Comparison of ENCODE assay signal across 18 cellular contexts in the genomic region with DNA sequence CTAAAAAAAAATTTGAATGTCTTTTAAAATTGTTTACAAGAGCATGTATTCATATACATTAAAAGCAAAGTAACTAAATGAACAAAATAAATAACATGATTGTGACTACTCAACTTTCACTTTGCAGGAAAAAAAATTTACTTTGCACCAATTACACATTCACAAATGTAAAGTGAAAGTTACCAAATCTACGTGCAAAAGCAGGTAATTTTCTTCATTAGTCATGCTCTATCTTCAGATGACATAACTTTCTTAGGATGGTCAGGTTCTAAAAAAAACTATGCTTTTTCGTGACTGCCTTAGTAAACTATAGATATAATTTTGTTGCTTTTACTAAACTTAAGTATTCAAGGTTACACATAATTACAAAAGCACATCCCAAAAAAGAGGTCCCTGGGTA. TPM values are rescaled to one million over a fixed set of nuclear protein-coding genes. Genes with fewer than 3 reads are reported as not detected.
DNase-seq lines count a peak whose midpoint lies in the region; ATAC-seq, FAIRE-seq and TF ChIP-seq lines count a peak whose summit lies in the region.
"Had no signal": no experiment of that assay in that cellular context is flagged by ENCODE, and none has a peak within 500 bp of the region (broad histone marks: within the 10 kb centered on the region; RNA-seq: fewer than 3 reads in every experiment).

No MANE protein-coding gene starts in this region.

- no peak for FAIRE-seq in GM12878 (lab: Jason Lieb, UNC)
- FAIRE-seq in keratinocyte (lab: Jason Lieb, UNC) = no peak
- FAIRE-seq: GM18507, H54 had no signal

- RAD21 ChIA-PET in GM12878 (lab: Charles Lee; ENCODE audit: unreplicated experiment) = interaction anchor here (0.8 to 2.5 kb wide), 2 partner anchors 451 to 470 kb away, joined by 3 to 9 read pairs; no protein-coding TSS in a partner anchor

- H3K27ac ChIP-seq in ACC112 (ENCODE audit: low read depth, low read length) = no peak overlapping the region
- H3K27ac ChIP-seq in GM12878 (ENCODE audit: control insufficient read depth, insufficient read depth) = peak overlapping the region; percentile 4; the same call in 1 of the 2 replicates
- H3K27ac ChIP-seq in keratinocyte (ENCODE audit: control insufficient read depth, insufficient read depth, low read length) = no peak overlapping the region
- H3K27ac ChIP-seq: RWPE1 had no signal

- no peak for TF ChIP-seq POLR2A in GM12878 (IDR thresholded peaks at IDR 0.05; ENCODE audit: low read depth, low read length)

- SMC1A ChIA-PET in GM12878 (lab: Charles Lee; ENCODE audit: uncharacterized antibody, unreplicated experiment) = interaction anchor here (1.3 to 3.1 kb wide), 5 partner anchors 10 to 474 kb away, joined by 4 to 26 read pairs (median 13); no protein-coding TSS in a partner anchor

- BruUV-seq in GM12878 (replicated peaks; lab: Mats Ljungman, UMichigan) = no TSS peak
- no TSS peak for BruUV-seq in Caco-2 (replicated peaks; lab: Mats Ljungman, UMichigan)

- DNase-seq in GM20000 (ENCODE audit: low spot score) (peak; percentile 7), GM12878 (ENCODE audit: low read depth, low spot score) (no peak), keratinocyte (ENCODE audit: low read depth, low spot score) (no peak), cerebellum (ENCODE audit: low spot score) (no peak), Caco-2 (no peak), NCI-H146 treated with DMSO at 0.1 percent for 48 hours (lab: John Stamatoyannopoulos, UW; ENCODE audit: unreplicated experiment) (no peak)
- DNase-seq: BE2C; Calu3; CD4-positive, alpha-beta T cell; NCI-H1105 treated with DMSO at 0.1 percent for 48 hours; NCI-H187; NCI-H345; NCI-H526 treated with DMSO at 0.1 percent for 48 hours; PC-3 had no signal

- POLR2A ChIA-PET in GM12878 (lab: Charles Lee) (interaction anchor here (0.5 to 0.7 kb wide), 2 partner anchors 120 to 791 kb away, joined by 3 to 5 read pairs; no protein-coding TSS in a partner anchor), Caco-2 (lab: Charles Lee) (no interaction called here)

- peak overlapping the region; percentile 71 for H3K4me3 ChIP-seq in ACC112 (ENCODE audit: low read depth, low read length)
- H3K4me3 ChIP-seq in GM12878 = no peak overlapping the region
- H3K4me3 ChIP-seq in keratinocyte (ENCODE audit: control insufficient read depth in 2 of 3, extremely low read depth in 1 of 3, insufficient read depth in 2 of 3, low read depth in 1 of 3, low read length in 3 of 3) = no peak overlapping the region
- H3K4me3 ChIP-seq in Caco-2 (ENCODE audit: low read depth, low read length) = no peak overlapping the region

- no peaks in the 10 kb centered on the region for H3K79me2 ChIP-seq in ACC112 (ENCODE audit: control insufficient read depth, insufficient read depth, low read length, unreplicated experiment)
- no peaks in the 10 kb centered on the region for H3K79me2 ChIP-seq in GM12878 (ENCODE audit: control insufficient read depth, insufficient read depth, low read length)
- no peaks in the 10 kb centered on the region for H3K79me2 ChIP-seq in keratinocyte (ENCODE audit: control insufficient read depth, insufficient read depth, low read length)

- H3K4me2 ChIP-seq in GM12878 (ENCODE audit: control insufficient read depth, insufficient read depth) (peak overlapping the region; percentile 74; the same call in 1 of the 2 replicates), keratinocyte (ENCODE audit: control insufficient read depth, extremely low read depth, insufficient read depth, low read depth, low read length) (peak overlapping the region; percentile 16)

- CTCF ChIA-PET in GM12878 (lab: Yijun Ruan, JAX) = interaction anchor here (0.9 to 7.3 kb wide), 9 partner anchors 9 to 474 kb away, joined by 3 to 90 read pairs (median 9); no protein-coding TSS in a partner anchor
- CTCF ChIA-PET in Caco-2 (lab: Charles Lee) = interaction anchor here (1.5 kb wide), 1 partner anchor 474 kb away, joined by 5 read pairs; no protein-coding TSS in a partner anchor

- no peak overlapping the region for H3K9ac ChIP-seq in GM12878 (ENCODE audit: control insufficient read depth, insufficient read depth, low read length)
- no peak overlapping the region for H3K9ac ChIP-seq in keratinocyte (ENCODE audit: control insufficient read depth, extremely low read depth, insufficient read depth, low read length)

- peaks cover 3% of the 10 kb centered on the region for H3K4me1 Mint-ChIP-seq in Caco-2 (ENCODE audit: low read depth, unreplicated experiment)

- no peak for TF ChIP-seq EP300 in GM12878 (IDR thresholded peaks at IDR 0.05; ENCODE audit: borderline replicate concordance in 1 of 2, control insufficient read depth in 1 of 2, low read depth in 2 of 2, low read length in 2 of 2)

- H3K27me3 Mint-ChIP-seq in Caco-2 (ENCODE audit: insufficient read depth, unreplicated experiment) = no peaks in the 10 kb centered on the region
- H3K27me3 Mint-ChIP-seq: CD4-positive, alpha-beta T cell had no signal

- H3K36me3 ChIP-seq in ACC112 (ENCODE audit: insufficient read depth, low read length) (no peaks in the 10 kb centered on the region), GM12878 (ENCODE audit: control insufficient read depth in 2 of 2, insufficient read depth in 2 of 2, low read length in 1 of 2) (peaks cover 0 to 6% of the 10 kb centered on the region in 2 experiments; a peak in 1 of 4 replicates), keratinocyte (ENCODE audit: control insufficient read depth in 2 of 2, extremely low read depth in 1 of 2, insufficient read depth in 2 of 2, low read length in 2 of 2) (no peaks in the 10 kb centered on the region), Caco-2 (ENCODE audit: control insufficient read depth, insufficient read depth, low read length) (no peaks in the 10 kb centered on the region)
- H3K36me3 ChIP-seq: BE2C had no signal

- no peak for TF ChIP-seq RAD21 in GM12878 (IDR thresholded peaks at IDR 0.05; ENCODE audit: insufficient read depth, low read depth, low read length)

- H4K20me1 ChIP-seq in GM12878 (ENCODE audit: control insufficient read depth, insufficient read depth) (no peaks in the 10 kb centered on the region), keratinocyte (ENCODE audit: control insufficient read depth, extremely low read depth, insufficient read depth, low read length) (no peaks in the 10 kb centered on the region)

- intact Hi-C loops in GM12878 (cut with micrococcal nuclease; ENCODE audit: unreplicated experiment) = loop anchor here (5.0 kb wide), 1 partner anchor 273 kb away; no protein-coding TSS in a partner anchor
- intact Hi-C loops in Caco-2 (cut with micrococcal nuclease; ENCODE audit: unreplicated experiment) = loop anchor here (1.0 to 5.0 kb wide), 2 partner anchors 468 to 778 kb away; no protein-coding TSS in a partner anchor

- H2AFZ ChIP-seq in ACC112 (ENCODE audit: low read length, unreplicated experiment) = peak overlapping the region; percentile 92
- H2AFZ ChIP-seq in GM12878 (ENCODE audit: control insufficient read depth, low read depth, low read length) = 0 out of 2 replicates have a peak overlapping the region, but pooled peaks have one; percentile 1
- H2AFZ ChIP-seq in keratinocyte (ENCODE audit: control insufficient read depth, low read length) = no peak overlapping the region

- dilution Hi-C loops in keratinocyte (cut with MboI; ENCODE audit: extremely low pct_ligation_motif_present, low sequenced_read_pairs) = no loop called here

- no peak overlapping the region for H3K27ac Mint-ChIP-seq in Caco-2 (ENCODE audit: unreplicated experiment)
- H3K27ac Mint-ChIP-seq: CD4-positive, alpha-beta T cell had no signal

- peak; percentile 66 for ATAC-seq in GM12878
- ATAC-seq: PC-3 had no signal

- no peaks in the 10 kb centered on the region for H3K27me3 ChIP-seq in ACC112 (ENCODE audit: insufficient read depth, low read length)
- no peaks in the 10 kb centered on the region for H3K27me3 ChIP-seq in GM12878 (replicated peaks in 1 of 2; ENCODE audit: control insufficient read depth in 2 of 2, insufficient read depth in 2 of 2, low read length in 1 of 2)
- no peaks in the 10 kb centered on the region for H3K27me3 ChIP-seq in keratinocyte (ENCODE audit: control insufficient read depth, extremely low read depth, insufficient read depth, low read length)
- no peaks in the 10 kb centered on the region for H3K27me3 ChIP-seq in Caco-2 (replicated peaks; ENCODE audit: control insufficient read depth, insufficient read depth, low read length)

- in situ Hi-C loops in GM12878 (cut with MboI) = loop anchor here (10.0 kb wide), 1 partner anchor 711 kb away; no protein-coding TSS in a partner anchor

- H3K9me3 Mint-ChIP-seq in Caco-2 (ENCODE audit: unreplicated experiment) = no peaks in the 10 kb centered on the region
- H3K9me3 Mint-ChIP-seq: CD4-positive, alpha-beta T cell had no signal

- WGBS in GM12878 (ENCODE audit: insufficient coverage, insufficient replicate concordance, low lambda C conversion rate, missing lambda C conversion rate) = 2% methylated on average over 2 of the region's 2 CpGs

- H3K4me1 ChIP-seq in ACC112 (ENCODE audit: control insufficient read depth, insufficient read depth, low read length, unreplicated experiment) = peaks cover 4% of the 10 kb centered on the region
- H3K4me1 ChIP-seq in GM12878 (ENCODE audit: control insufficient read depth, insufficient read depth, low read length) = no peaks in the 10 kb centered on the region
- H3K4me1 ChIP-seq in keratinocyte (ENCODE audit: control insufficient read depth, extremely low read depth, insufficient read depth, low read length) = peaks cover 7% of the 10 kb centered on the region
- no peaks in the 10 kb centered on the region for H3K4me1 ChIP-seq in Caco-2
- H3K4me1 ChIP-seq: BE2C had no signal

- TF ChIP-seq CTCF in GM20000 (IDR thresholded peaks at IDR 0.05; ENCODE audit: extremely low read depth, missing control alignments) (no peak), GM12878 (IDR thresholded peaks at IDR 0.05 in 2 of 3, conservative IDR thresholded peaks at IDR 0.05 in 1 of 3; ENCODE audit: control insufficient read depth in 2 of 3, extremely low read depth in 1 of 3, insufficient read depth in 1 of 3, low read depth in 3 of 3, low read length in 3 of 3) (no peak), keratinocyte (optimal IDR thresholded peaks at IDR 0.05 in 1 of 3, IDR thresholded peaks at IDR 0.05 in 1 of 3, conservative IDR thresholded peaks at IDR 0.05 in 1 of 3; ENCODE audit: extremely low read depth in 1 of 3, insufficient read depth in 2 of 3, low read length in 3 of 3) (no peak), Caco-2 (IDR thresholded peaks at IDR 0.05; ENCODE audit: insufficient read depth in 1 of 2, low read depth in 1 of 2, low read length in 1 of 2, severe bottlenecking in 1 of 2, unreplicated experiment in 1 of 2) (no peak)

- no peaks in the 10 kb centered on the region for H3K9me3 ChIP-seq in GM12878 (replicated peaks; ENCODE audit: control insufficient read depth, insufficient read depth, low read length)
- H3K9me3 ChIP-seq in keratinocyte (ENCODE audit: control insufficient read depth, low read depth, low read length) = no peaks in the 10 kb centered on the region
- no peaks in the 10 kb centered on the region for H3K9me3 ChIP-seq in Caco-2
- H3K9me3 ChIP-seq: BE2C had no signal

- no peaks in the 10 kb centered on the region for H3K9me1 ChIP-seq in keratinocyte (ENCODE audit: control insufficient read depth, extremely low read depth, insufficient read depth, low read length)

- H3K4me3 Mint-ChIP-seq in Caco-2 (ENCODE audit: unreplicated experiment) = no peak overlapping the region
- H3K4me3 Mint-ChIP-seq: CD4-positive, alpha-beta T cell had no signal

- H3K36me3 Mint-ChIP-seq in Caco-2 (ENCODE audit: insufficient read depth, unreplicated experiment) = no peaks in the 10 kb centered on the region

RNA-seq across cellular contexts. Expression of gene ABCA10, which starts 17.0 kb away (rescaled TPM):
- 23.0 and 23.8 TPM in 2 replicates for total RNA-seq in GM12878 (2013; cell fraction: nucleolus; rRNA removed)
- 0.85 and 2.7 TPM in 2 replicates for total RNA-seq in GM12878 (2014; rRNA removed)
- 1.4 and 1.6 TPM in 2 replicates for total RNA-seq in GM12878 (2014; rRNA removed; fragmentation: Illumina TruSeq; extraction: Trizol)
- total RNA-seq in GM12878 (2021) = 0.82 and 1.2 TPM in 2 replicates
- polyA plus RNA-seq in GM12878 (2011; ENCODE audit: low read depth) = 0.68 TPM
- 3.0 and 4.5 TPM in 2 replicates for polyA plus RNA-seq in GM12878 (2011; rRNA removed)
- 0.57 and 0.63 TPM in 2 replicates for polyA plus RNA-seq in GM12878 (2011; cell fraction: cytosol; rRNA removed)
- 6.4 and 7.8 TPM in 2 replicates for polyA plus RNA-seq in GM12878 (2011; cell fraction: nucleus; rRNA removed)
- polyA plus RNA-seq in GM12878 (2012) = 1.3 and 2.0 TPM in 2 replicates
- polyA plus RNA-seq in GM12878 (2014; fragmentation: Illumina TruSeq; extraction: Trizol) = 1.2 and 1.3 TPM in 2 replicates
- under 1 TPM; 0.50 to 0.77 TPM for polyA plus RNA-seq in GM12878 (2014; fragmentation: Nextera tagmentation; extraction: Ambion mirVana)
- polyA plus RNA-seq in GM12878 (2014; rRNA removed) = 0.98 and 1.2 TPM in 2 replicates
- under 1 TPM; 0.33 to 0.66 TPM for polyA plus RNA-seq in GM12878 (2016; fragmentation: Nextera tagmentation; extraction: Ambion mirVana)
- polyA minus RNA-seq in GM12878 (2011; rRNA and poly(A)+ RNA removed) = 2.8 and 3.6 TPM in 2 replicates
- polyA minus RNA-seq in GM12878 (2011; cell fraction: cytosol; rRNA and poly(A)+ RNA removed) = 0.31 TPM in 1 of 2 replicates, not detected in the other
- polyA minus RNA-seq in GM12878 (2011; cell fraction: nucleus; rRNA and poly(A)+ RNA removed) = 5.9 and 7.1 TPM in 2 replicates
- 0.14 to 0.99 TPM (median 0.46 TPM) in 3 replicates for polyA plus RNA-seq in keratinocyte
- 5.5 TPM for polyA plus RNA-seq in keratinocyte (2011; ENCODE audit: low read depth)
- polyA plus RNA-seq in keratinocyte (2011; cell fraction: cytosol; rRNA removed) = 0.09 and 0.12 TPM in 2 replicates
- polyA plus RNA-seq in keratinocyte (2011; cell fraction: nucleus; rRNA removed) = 2.7 and 2.8 TPM in 2 replicates
- 0.17 and 2.1 TPM in 2 replicates for polyA plus RNA-seq in keratinocyte (2012; ENCODE audit: low replicate concordance)
- polyA minus RNA-seq in keratinocyte = 1.6 to 3.3 TPM in 2 of 3 replicates, not detected in the other
- polyA minus RNA-seq in keratinocyte (2011; cell fraction: cytosol; rRNA and poly(A)+ RNA removed) = not detected
- 2.1 and 7.1 TPM in 2 replicates for polyA minus RNA-seq in keratinocyte (2011; cell fraction: nucleus; rRNA and poly(A)+ RNA removed)
- total RNA-seq in cerebellum = 5.2 TPM
- not detected in 2 replicates for total RNA-seq in Caco-2 (2022)
